Comparison of ENCODE assay signal across 11 cellular contexts in the genomic region with DNA sequence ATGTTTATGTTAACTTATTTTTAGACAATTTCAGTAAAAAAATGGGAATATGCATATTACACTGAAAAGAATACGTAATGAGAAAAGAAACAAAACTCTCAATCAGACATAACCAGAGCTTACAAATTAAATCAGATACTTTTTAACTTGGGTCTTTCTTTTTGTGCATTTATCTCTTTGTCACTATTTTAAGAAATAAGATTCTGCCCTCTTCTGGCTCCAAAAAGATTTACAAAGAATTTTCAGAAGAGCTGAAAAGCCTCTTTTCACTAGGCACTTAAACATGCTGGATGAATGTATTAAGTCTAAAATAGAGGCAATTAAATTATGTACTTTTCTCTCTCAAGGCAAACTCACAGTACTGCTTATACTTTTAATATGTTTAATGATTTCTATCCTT. TPM values are rescaled to one million over a fixed set of nuclear protein-coding genes. Genes with fewer than 3 reads are reported as not detected.
DNase-seq lines count a peak whose midpoint lies in the region; ATAC-seq, FAIRE-seq and TF ChIP-seq lines count a peak whose summit lies in the region.
"Had no signal": no experiment of that assay in that cellular context is flagged by ENCODE, and none has a peak within 500 bp of the region (broad histone marks: within the 10 kb centered on the region; RNA-seq: fewer than 3 reads in every experiment).

No MANE protein-coding gene starts in this region.

- H3K36me3 ChIP-seq in endothelial cell of umbilical vein (ENCODE audit: control insufficient read depth in 2 of 2, extremely low read depth in 1 of 2, insufficient read depth in 2 of 2, low read length in 2 of 2) (no peaks in the 10 kb centered on the region), psoas muscle (ENCODE audit: insufficient read depth in 1 of 2, low read depth in 1 of 2) (peaks cover 0 to 46% of the 10 kb centered on the region in 2 donors)

- H4K20me1 ChIP-seq in endothelial cell of umbilical vein (replicated peaks; ENCODE audit: control insufficient read depth, extremely low read depth, insufficient read depth, low read length) = no peaks in the 10 kb centered on the region

- no peak overlapping the region for H2AFZ ChIP-seq in endothelial cell of umbilical vein (ENCODE audit: low read depth, low read length)

- ATAC-seq in psoas muscle (no peak), GM21717 (IDR thresholded peaks at IDR 0.05; ENCODE audit: unreplicated experiment) (no peak)

- no peak for FAIRE-seq in endothelial cell of umbilical vein (lab: Jason Lieb, UNC)

- H3K4me2 ChIP-seq in endothelial cell of umbilical vein (ENCODE audit: insufficient read depth, low read length) = no peak overlapping the region

- no peak for TF ChIP-seq POLR2A in endothelial cell of umbilical vein (IDR thresholded peaks at IDR 0.05; ENCODE audit: low read depth, low read length)

- dilution Hi-C loops in endothelial cell of umbilical vein (cut with MboI; ENCODE audit: extremely low pct_ligation_motif_present, low sequenced_read_pairs) = no loop called here

- H3K4me1 ChIP-seq in endothelial cell of umbilical vein (ENCODE audit: control insufficient read depth, extremely low read depth, insufficient read depth, low read length) (no peaks in the 10 kb centered on the region), psoas muscle (peaks cover 11% of the 10 kb centered on the region)
- H3K4me1 ChIP-seq: HAP-1 had no signal

- CTCF ChIA-PET in endothelial cell of umbilical vein (lab: Charles Lee) = interaction anchor here (0.6 to 2.8 kb wide), 20 partner anchors 8 to 1172 kb away, joined by 3 to 41 read pairs (median 3); partner anchors contain the start of gene CEP120

- TF ChIP-seq CTCF in endothelial cell of umbilical vein (IDR thresholded peaks at IDR 0.05; ENCODE audit: extremely low read depth in 1 of 2, insufficient read depth in 1 of 2, low read depth in 1 of 2, low read length in 2 of 2) (no peak), psoas muscle (IDR thresholded peaks at IDR 0.05) (peak; percentile 23)

- H3K9me1 ChIP-seq in endothelial cell of umbilical vein (replicated peaks; ENCODE audit: control insufficient read depth, extremely low read depth, insufficient read depth, low read length) = no peaks in the 10 kb centered on the region

- no peaks in the 10 kb centered on the region for H3K27me3 ChIP-seq in endothelial cell of umbilical vein (ENCODE audit: control insufficient read depth in 2 of 2, insufficient read depth in 2 of 2, low read length in 2 of 2)
- no peaks in the 10 kb centered on the region for H3K27me3 ChIP-seq in psoas muscle (ENCODE audit: insufficient read depth in 3 of 3, low read length in 2 of 3)

- no TSS peak for BruUV-seq in endothelial cell of umbilical vein (replicated peaks; lab: Mats Ljungman, UMichigan)

- no peaks in the 10 kb centered on the region for H3K9me3 ChIP-seq in endothelial cell of umbilical vein (replicated peaks; ENCODE audit: control insufficient read depth, insufficient read depth, low read length)
- H3K9me3 ChIP-seq in psoas muscle = no peaks in the 10 kb centered on the region
- H3K9me3 ChIP-seq: HAP-1 had no signal

- WGBS in psoas muscle, 3 donors = 89 to 92% (median 91%) methylated on average over 1 of the region's 1 CpG

- intact Hi-C loops in endothelial cell of umbilical vein (cut with micrococcal nuclease) = loop anchor here (1.0 to 5.0 kb wide), 4 partner anchors 245 to 865 kb away; no protein-coding TSS in a partner anchor
- intact Hi-C loops in psoas muscle (cut with DNase I) = loop anchor here in 1 of 2 donors (5.0 kb wide), 1 partner anchor 470 kb away; no protein-coding TSS in a partner anchor

- DNase-seq in NCI-H1694 treated with DMSO at 0.1 percent for 48 hours (lab: John Stamatoyannopoulos, UW) = peak; percentile 9
- DNase-seq in NCI-H1694 (lab: John Stamatoyannopoulos, UW) = no peak
- DNase-seq in NCI-H748 (lab: John Stamatoyannopoulos, UW; ENCODE audit: unreplicated experiment) = peak; percentile 42
- peak; percentile 22 for DNase-seq in endothelial cell of umbilical vein (ENCODE audit: low read depth, low spot score)
- DNase-seq in psoas muscle = no peak
- DNase-seq in 8988T = no peak
- DNase-seq in DMS79 (lab: John Stamatoyannopoulos, UW) = no peak
- DNase-seq: NCI-H510A treated with DMSO at 0.1 percent for 48 hours; stimulated activated CD4-positive, alpha-beta T cell treated with anti-CD3 and anti-CD28 coated beads, Interleukin-15, amount 100 ng/mL, for 24 hours had no signal

- H3K9ac ChIP-seq in endothelial cell of umbilical vein (replicated peaks; ENCODE audit: extremely low read depth, insufficient read depth, low read length) = no peak overlapping the region

- no peak overlapping the region for H3K4me3 ChIP-seq in endothelial cell of umbilical vein (replicated peaks in 1 of 3; ENCODE audit: insufficient read depth in 1 of 3, low read depth in 1 of 3, low read length in 3 of 3)
- H3K4me3 ChIP-seq in psoas muscle = no peak overlapping the region
- H3K4me3 ChIP-seq: HAP-1 had no signal

- no peaks in the 10 kb centered on the region for H3K79me2 ChIP-seq in endothelial cell of umbilical vein (ENCODE audit: control insufficient read depth, insufficient read depth, low read length)

- H3K27ac ChIP-seq in endothelial cell of umbilical vein (ENCODE audit: insufficient read depth, low read depth, low read length) (no peak overlapping the region), psoas muscle (no peak overlapping the region)

- POLR2A ChIA-PET in endothelial cell of umbilical vein (lab: Charles Lee) = no interaction called here

TF ChIP-seq in endothelial cell of umbilical vein, 7 proteins besides CTCF, POLR2A, EP300 and RAD21:
- no peak for TF ChIP-seq GATA2 (IDR thresholded peaks at IDR 0.05; ENCODE audit: insufficient read depth, insufficient read length, low read depth, low read length)
- no peak for TF ChIP-seq FOS (IDR thresholded peaks at IDR 0.05; ENCODE audit: borderline replicate concordance, insufficient read depth, low read length)
TF ChIP-seq in endothelial cell of umbilical vein: peak in this region for 0.

RNA-seq across cellular contexts. Expression of gene CEP120, which starts 55.5 kb away (rescaled TPM):
- total RNA-seq in endothelial cell of umbilical vein = 15.0 and 18.8 TPM in 2 replicates
- 6.3 and 6.6 TPM in 2 replicates for polyA plus RNA-seq in endothelial cell of umbilical vein
- polyA plus RNA-seq in endothelial cell of umbilical vein (2011; cell fraction: cytosol; rRNA removed) = 6.8 and 8.4 TPM in 2 replicates
- 16.9 and 20.9 TPM in 2 replicates for polyA plus RNA-seq in endothelial cell of umbilical vein (2011; cell fraction: nucleus; rRNA removed)
- 6.6 and 8.4 TPM in 2 replicates for polyA plus RNA-seq in endothelial cell of umbilical vein (2012)
- polyA minus RNA-seq in endothelial cell of umbilical vein = 43.9 TPM in 2 replicates
- 19.8 TPM for polyA minus RNA-seq in endothelial cell of umbilical vein (2011; cell fraction: cytosol; rRNA and poly(A)+ RNA removed)
- polyA minus RNA-seq in endothelial cell of umbilical vein (2011; cell fraction: nucleus; rRNA and poly(A)+ RNA removed) = 40.2 and 40.3 TPM in 2 replicates
- total RNA-seq in psoas muscle = 10 to 100 TPM in 1 of 4 donors, 1 to 10 TPM in 3; 3.9 to 15.0 (median 6.3) TPM
- 1 to 10 TPM; 2.5 to 9.4 (median 3.5) TPM for polyA plus RNA-seq in psoas muscle

Comparison
In these comparisons a context has a peak if more than half of its experiments do, and no peak if none do; other contexts are left out.
1. DNase-seq: peak in NCI-H1694 treated with DMSO at 0.1 percent for 48 hours (single experiment), NCI-H748 (single experiment) and endothelial cell of umbilical vein (single experiment); none in NCI-H1694 (single experiment), psoas muscle (0 of 2), 8988T (single experiment) and DMS79 (single experiment).